ENCODE assay signal across 1 cellular context in the genomic region with DNA sequence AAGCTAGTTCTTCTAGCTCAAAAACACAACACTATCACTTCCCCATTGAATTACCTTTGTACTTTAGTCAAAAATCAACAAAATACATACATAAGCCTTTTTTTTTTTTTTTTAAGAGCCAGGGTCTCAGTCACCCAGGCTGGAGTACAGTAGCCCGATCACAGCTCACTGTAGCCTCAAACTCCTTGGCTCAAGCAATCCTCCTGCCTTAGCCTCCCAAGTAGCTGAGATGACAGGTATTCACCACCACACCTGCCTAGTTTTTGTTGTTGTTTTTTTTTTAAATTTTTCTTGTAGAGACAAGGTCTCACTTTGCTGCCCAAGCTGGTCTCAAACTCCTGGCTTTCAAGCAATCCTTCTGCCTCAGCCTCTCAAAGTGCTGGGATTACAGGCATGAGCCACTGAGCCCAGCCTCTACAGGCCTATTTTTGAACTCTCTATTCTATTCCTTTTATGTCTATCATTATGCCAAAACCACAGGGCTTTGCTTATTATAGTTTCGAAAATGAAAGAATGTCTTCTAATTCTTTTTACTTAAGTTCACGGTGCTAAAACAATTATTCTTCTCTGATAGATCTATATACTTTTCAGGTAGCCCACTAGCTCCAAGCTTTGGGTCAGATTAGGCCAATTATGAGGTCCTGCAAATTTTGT.
A peak's percentile ranks its signal among the peaks of the same experiment; 100 is the strongest.
TF ChIP-seq lines count a peak whose summit lies in the region.

No MANE protein-coding gene starts in this region.

TF ChIP-seq in HepG2, 621 proteins besides CTCF, POLR2A, EP300 and RAD21:
- TF ChIP-seq, protein P1, sequence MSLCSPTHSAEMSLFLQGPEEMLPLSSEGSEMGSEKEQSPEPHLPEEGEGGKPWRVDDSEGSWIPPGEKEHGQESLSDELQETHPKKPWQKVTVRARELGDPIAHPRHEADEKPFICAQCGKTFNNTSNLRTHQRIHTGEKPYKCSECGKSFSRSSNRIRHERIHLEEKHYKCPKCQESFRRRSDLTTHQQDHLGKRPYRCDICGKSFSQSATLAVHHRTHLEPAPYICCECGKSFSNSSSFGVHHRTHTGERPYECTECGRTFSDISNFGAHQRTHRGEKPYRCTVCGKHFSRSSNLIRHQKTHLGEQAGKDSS (CRISPR knock-in tag; IDR thresholded peaks at IDR 0.05; ENCODE audit: borderline replicate concordance, low read depth): no peak
- TF ChIP-seq ZNF160 (CRISPR knock-in tag; IDR thresholded peaks at IDR 0.05) (no peak), ZC3H4 (CRISPR knock-in tag; IDR thresholded peaks at IDR 0.05; ENCODE audit: borderline replicate concordance) (no peak), GTF2F1 (IDR thresholded peaks at IDR 0.05; ENCODE audit: low read length) (no peak), IRX3 (CRISPR knock-in tag; IDR thresholded peaks at IDR 0.05; ENCODE audit: borderline replicate concordance, low read depth) (no peak), KAT7 (CRISPR knock-in tag; IDR thresholded peaks at IDR 0.05; ENCODE audit: borderline replicate concordance) (no peak), ZNF577 (CRISPR knock-in tag; IDR thresholded peaks at IDR 0.05; ENCODE audit: borderline replicate concordance, low read depth) (no peak), ZNF101 (CRISPR knock-in tag; IDR thresholded peaks at IDR 0.05; ENCODE audit: borderline replicate concordance, low read depth) (no peak), ZNF552 (CRISPR knock-in tag; IDR thresholded peaks at IDR 0.05; ENCODE audit: borderline replicate concordance) (no peak), MEIS1 (CRISPR knock-in tag; IDR thresholded peaks at IDR 0.05; ENCODE audit: borderline replicate concordance) (no peak), HES4 (CRISPR knock-in tag; IDR thresholded peaks at IDR 0.05; ENCODE audit: borderline replicate concordance) (no peak), REL (CRISPR knock-in tag; conservative IDR thresholded peaks at IDR 0.05) (no peak), RFX3 (CRISPR knock-in tag; IDR thresholded peaks at IDR 0.05) (no peak), ASH2L (IDR thresholded peaks at IDR 0.05; ENCODE audit: insufficient read length, low read depth, low read length) (no peak), ZFAT (CRISPR knock-in tag; conservative IDR thresholded peaks at IDR 0.05) (no peak), ZNF777 (CRISPR knock-in tag; IDR thresholded peaks at IDR 0.05) (no peak), ZMYM3 (CRISPR knock-in tag; IDR thresholded peaks at IDR 0.05) (peak; percentile 60; the same call in 1 of the 2 replicates), CREB1 (IDR thresholded peaks at IDR 0.05) (no peak), CREB1 (CRISPR knock-in tag; IDR thresholded peaks at IDR 0.05) (0 out of 2 replicates have a peak, but pooled peaks have one; percentile 14), ZNF44 (CRISPR knock-in tag; IDR thresholded peaks at IDR 0.05) (no peak)
- TF ChIP-seq, protein P2, sequence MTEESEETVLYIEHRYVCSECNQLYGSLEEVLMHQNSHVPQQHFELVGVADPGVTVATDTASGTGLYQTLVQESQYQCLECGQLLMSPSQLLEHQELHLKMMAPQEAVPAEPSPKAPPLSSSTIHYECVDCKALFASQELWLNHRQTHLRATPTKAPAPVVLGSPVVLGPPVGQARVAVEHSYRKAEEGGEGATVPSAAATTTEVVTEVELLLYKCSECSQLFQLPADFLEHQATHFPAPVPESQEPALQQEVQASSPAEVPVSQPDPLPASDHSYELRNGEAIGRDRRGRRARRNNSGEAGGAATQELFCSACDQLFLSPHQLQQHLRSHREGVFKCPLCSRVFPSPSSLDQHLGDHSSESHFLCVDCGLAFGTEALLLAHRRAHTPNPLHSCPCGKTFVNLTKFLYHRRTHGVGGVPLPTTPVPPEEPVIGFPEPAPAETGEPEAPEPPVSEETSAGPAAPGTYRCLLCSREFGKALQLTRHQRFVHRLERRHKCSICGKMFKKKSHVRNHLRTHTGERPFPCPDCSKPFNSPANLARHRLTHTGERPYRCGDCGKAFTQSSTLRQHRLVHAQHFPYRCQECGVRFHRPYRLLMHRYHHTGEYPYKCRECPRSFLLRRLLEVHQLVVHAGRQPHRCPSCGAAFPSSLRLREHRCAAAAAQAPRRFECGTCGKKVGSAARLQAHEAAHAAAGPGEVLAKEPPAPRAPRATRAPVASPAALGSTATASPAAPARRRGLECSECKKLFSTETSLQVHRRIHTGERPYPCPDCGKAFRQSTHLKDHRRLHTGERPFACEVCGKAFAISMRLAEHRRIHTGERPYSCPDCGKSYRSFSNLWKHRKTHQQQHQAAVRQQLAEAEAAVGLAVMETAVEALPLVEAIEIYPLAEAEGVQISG (CRISPR knock-in tag; IDR thresholded peaks at IDR 0.05): no peak
- TF ChIP-seq, protein P3, sequence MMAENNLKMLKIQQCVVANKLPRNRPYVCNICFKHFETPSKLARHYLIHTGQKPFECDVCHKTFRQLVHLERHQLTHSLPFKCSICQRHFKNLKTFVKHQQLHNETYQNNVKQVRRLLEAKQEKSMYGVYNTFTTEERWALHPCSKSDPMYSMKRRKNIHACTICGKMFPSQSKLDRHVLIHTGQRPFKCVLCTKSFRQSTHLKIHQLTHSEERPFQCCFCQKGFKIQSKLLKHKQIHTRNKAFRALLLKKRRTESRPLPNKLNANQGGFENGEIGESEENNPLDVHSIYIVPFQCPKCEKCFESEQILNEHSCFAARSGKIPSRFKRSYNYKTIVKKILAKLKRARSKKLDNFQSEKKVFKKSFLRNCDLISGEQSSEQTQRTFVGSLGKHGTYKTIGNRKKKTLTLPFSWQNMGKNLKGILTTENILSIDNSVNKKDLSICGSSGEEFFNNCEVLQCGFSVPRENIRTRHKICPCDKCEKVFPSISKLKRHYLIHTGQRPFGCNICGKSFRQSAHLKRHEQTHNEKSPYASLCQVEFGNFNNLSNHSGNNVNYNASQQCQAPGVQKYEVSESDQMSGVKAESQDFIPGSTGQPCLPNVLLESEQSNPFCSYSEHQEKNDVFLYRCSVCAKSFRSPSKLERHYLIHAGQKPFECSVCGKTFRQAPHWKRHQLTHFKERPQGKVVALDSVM (CRISPR knock-in tag; IDR thresholded peaks at IDR 0.05): peak; percentile 91
TF ChIP-seq in HepG2: peak in this region for 3.
